Comparison of ENCODE assay signal across 1 cellular context in genomic region chr1:92886886-92887419, GRCh38.
A peak's percentile ranks its signal among the peaks of the same experiment; 100 is the strongest.
TF ChIP-seq lines count a peak whose summit lies in the region.

No MANE protein-coding gene starts in this region.

TF ChIP-seq in HepG2, 621 proteins besides CTCF, POLR2A, EP300 and RAD21 (continued from another document and continues in another):
- TF ChIP-seq ATF4 (CRISPR knock-in tag; IDR thresholded peaks at IDR 0.05) (0 out of 4 replicates have a peak, but pooled peaks of 1 of the 2 experiments have one; percentile 26), ZBTB43 (CRISPR knock-in tag; conservative IDR thresholded peaks at IDR 0.05) (peak; percentile 68; the same call in 1 of the 2 replicates), ONECUT2 (CRISPR knock-in tag; IDR thresholded peaks at IDR 0.05) (peak; percentile 51), SNAI1 (CRISPR knock-in tag; IDR thresholded peaks at IDR 0.05; ENCODE audit: borderline replicate concordance) (no peak), ZNF281 (CRISPR knock-in tag; IDR thresholded peaks at IDR 0.05; ENCODE audit: borderline replicate concordance) (no peak), ZNF652 (CRISPR knock-in tag; IDR thresholded peaks at IDR 0.05; ENCODE audit: borderline replicate concordance, low read depth) (peak; percentile 33; the same call in 1 of the 2 replicates), THAP9 (CRISPR knock-in tag; IDR thresholded peaks at IDR 0.05; ENCODE audit: borderline replicate concordance) (no peak), GLMP (CRISPR knock-in tag; IDR thresholded peaks at IDR 0.05; ENCODE audit: borderline replicate concordance) (no peak), ZBED4 (CRISPR knock-in tag; IDR thresholded peaks at IDR 0.05; ENCODE audit: borderline replicate concordance) (peak; percentile 65; the same call in 1 of the 2 replicates), KLF13 (CRISPR knock-in tag; IDR thresholded peaks at IDR 0.05) (no peak), ZBTB10 (CRISPR knock-in tag; IDR thresholded peaks at IDR 0.05; ENCODE audit: borderline replicate concordance) (no peak), HMG20A (CRISPR knock-in tag; IDR thresholded peaks at IDR 0.05; ENCODE audit: borderline replicate concordance) (peak; percentile 76), RFX5 (IDR thresholded peaks at IDR 0.05; ENCODE audit: low read depth, low read length) (no peak), DMAP1 (CRISPR knock-in tag; IDR thresholded peaks at IDR 0.05) (0 out of 2 replicates have a peak, but pooled peaks have one; percentile 40), FOXA1 (IDR thresholded peaks at IDR 0.05) (peak; percentile 73), FOXA1 (CRISPR knock-in tag; IDR thresholded peaks at IDR 0.05) (peak; percentile 81), POGZ (CRISPR knock-in tag; IDR thresholded peaks at IDR 0.05) (peak; percentile 86), ZNF644 (CRISPR knock-in tag; IDR thresholded peaks at IDR 0.05; ENCODE audit: low read depth) (peak; percentile 80), DRAP1 (CRISPR knock-in tag; IDR thresholded peaks at IDR 0.05) (no peak), PCBP2 (optimal IDR thresholded peaks at IDR 0.05; ENCODE audit: low read depth, low read length, poor library complexity, severe bottlenecking) (no peak), ZNF44 (CRISPR knock-in tag; IDR thresholded peaks at IDR 0.05) (no peak), SAFB2 (CRISPR knock-in tag; IDR thresholded peaks at IDR 0.05; ENCODE audit: borderline replicate concordance, low read depth) (no peak), ZNF580 (CRISPR knock-in tag; IDR thresholded peaks at IDR 0.05; ENCODE audit: borderline replicate concordance, low read depth) (no peak), NCOA2 (CRISPR knock-in tag; IDR thresholded peaks at IDR 0.05) (peak; percentile 80), PHF5A (CRISPR knock-in tag; IDR thresholded peaks at IDR 0.05; ENCODE audit: low read depth, unreplicated experiment) (peak; percentile 37), CHCHD3 (CRISPR knock-in tag; IDR thresholded peaks at IDR 0.05) (no peak), ISL2 (CRISPR knock-in tag; IDR thresholded peaks at IDR 0.05) (peak; percentile 82), HNF4G (IDR thresholded peaks at IDR 0.05; ENCODE audit: borderline replicate concordance, low read depth, low read length) (no peak; the same call in 1 of the 2 replicates), HNF4G (CRISPR knock-in tag; IDR thresholded peaks at IDR 0.05; ENCODE audit: borderline replicate concordance, low read depth) (peak; percentile 60; the same call in 1 of the 2 replicates), ZNF431 (CRISPR knock-in tag; IDR thresholded peaks at IDR 0.05; ENCODE audit: borderline replicate concordance, low read depth) (no peak), THAP7 (CRISPR knock-in tag; IDR thresholded peaks at IDR 0.05) (no peak), ZZZ3 (CRISPR knock-in tag; IDR thresholded peaks at IDR 0.05; ENCODE audit: borderline replicate concordance) (no peak), GABPA (IDR thresholded peaks at IDR 0.05; ENCODE audit: low read depth, low read length) (no peak), GABPA (CRISPR knock-in tag; IDR thresholded peaks at IDR 0.05; ENCODE audit: low read depth) (no peak)
